1 cellular context compared by ENCODE assay signal in genomic region chr2:127811397-127811860, GRCh38.
TF ChIP-seq lines count a peak whose summit lies in the region.

No MANE protein-coding gene starts in this region.

TF ChIP-seq in GM23338, 12 proteins besides CTCF, POLR2A, EP300 and RAD21 (continued from another document):
- TF ChIP-seq ETS1 (IDR thresholded peaks at IDR 0.05): no peak
- no peak for TF ChIP-seq STAT1 (IDR thresholded peaks at IDR 0.05; ENCODE audit: unreplicated experiment)
- TF ChIP-seq REST (IDR thresholded peaks at IDR 0.05; ENCODE audit: unreplicated experiment): no peak
- TF ChIP-seq NANOG (IDR thresholded peaks at IDR 0.05; ENCODE audit: borderline replicate concordance): no peak
- no peak for TF ChIP-seq POLR2AphosphoS5 (IDR thresholded peaks at IDR 0.05; ENCODE audit: low read depth)
